3 cellular contexts compared by ENCODE assay signal in the genomic region with DNA sequence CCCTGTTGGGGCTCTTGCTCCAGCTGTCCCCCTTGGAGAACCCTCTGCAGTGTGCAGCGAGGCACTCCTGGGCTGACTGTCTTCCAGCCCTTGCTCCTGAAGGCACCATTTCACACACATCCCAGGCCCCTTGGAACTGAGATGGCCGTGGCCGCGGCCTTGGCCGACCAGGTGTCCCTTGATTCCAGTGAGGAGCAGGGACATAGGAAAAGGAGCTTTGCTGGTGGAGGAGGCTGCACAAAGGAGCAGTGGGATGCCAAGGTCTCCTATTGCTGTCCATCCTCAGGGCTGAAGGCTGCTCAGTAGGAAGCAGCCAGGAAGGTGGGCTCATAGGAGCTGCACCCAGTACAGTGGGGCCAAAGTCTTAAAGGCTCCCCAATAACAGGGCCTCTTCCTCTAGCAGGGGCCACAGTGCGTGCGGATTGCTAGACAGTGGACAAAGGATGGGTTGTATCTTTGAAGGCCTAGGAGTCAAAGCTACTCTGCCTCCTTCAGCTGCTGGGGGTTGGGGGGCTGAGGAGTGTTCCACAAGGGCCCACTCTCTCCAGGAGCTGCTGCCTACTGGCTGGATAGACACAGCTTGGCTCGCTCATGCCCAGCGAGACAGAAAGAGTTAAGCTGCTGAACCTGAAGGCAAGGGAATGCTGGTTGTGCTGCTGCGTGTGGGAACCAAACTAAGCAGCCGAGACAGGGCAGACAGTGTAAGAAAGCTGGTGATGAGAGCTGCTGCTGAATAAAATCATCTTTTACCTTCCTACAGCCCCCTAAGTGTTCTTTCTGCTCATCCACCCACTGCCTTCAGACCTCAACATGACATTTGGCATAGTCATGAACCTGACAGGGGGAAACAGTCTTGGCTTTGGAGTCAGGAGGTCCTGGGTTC.
"Had no signal": no experiment of that assay in that cellular context is flagged by ENCODE, and none has a peak within 500 bp of the region (broad histone marks: within the 10 kb centered on the region; RNA-seq: fewer than 3 reads in every experiment).

No MANE protein-coding gene starts in this region.

- H3K4me3 ChIP-seq: GM12878 had no signal

- DNase-seq: GDM1, GF-D8 had no signal
